Comparison of ENCODE assay signal across 15 cellular contexts in genomic region chr3:171781711-171782127, GRCh38. TPM values are rescaled to one million over a fixed set of nuclear protein-coding genes. Genes with fewer than 3 reads are reported as not detected.
A peak's percentile ranks its signal among the peaks of the same experiment; 100 is the strongest.
DNase-seq lines count a peak whose midpoint lies in the region; ATAC-seq, FAIRE-seq and TF ChIP-seq lines count a peak whose summit lies in the region.
"Had no signal": no experiment of that assay in that cellular context is flagged by ENCODE, and none has a peak within 500 bp of the region (broad histone marks: within the 10 kb centered on the region; RNA-seq: fewer than 3 reads in every experiment).

No MANE protein-coding gene starts in this region.

- H3F3A ChIP-seq in PC-3 (ENCODE audit: low read length, unreplicated experiment), result no peaks in the 10 kb centered on the region

- H3K27ac ChIP-seq in PC-3 (ENCODE audit: low read length), result no peak overlapping the region
- peak overlapping the region; percentile 84 for H3K27ac ChIP-seq in temporal lobe (ENCODE audit: low read depth, low read length)
- H3K27ac ChIP-seq in small intestine (ENCODE audit: low read depth in 1 of 2, low read length in 1 of 2), result no peak overlapping the region
- H3K27ac ChIP-seq in CD8-positive, alpha-beta T cell (ENCODE audit: low read depth, low read length), result no peak overlapping the region

- TF ChIP-seq CTCF in PC-3 (conservative IDR thresholded peaks at IDR 0.05; ENCODE audit: low read depth, low read length) (no peak), chondrocyte (IDR thresholded peaks at IDR 0.05) (no peak)
- TF ChIP-seq CTCF in CD8-positive, alpha-beta T cell (IDR thresholded peaks at IDR 0.05), result no peak

- no TSS peak for BruUV-seq in PC-3 (replicated peaks; lab: Mats Ljungman, UMichigan)

- no peaks in the 10 kb centered on the region for H3K27me3 ChIP-seq in PC-3 (ENCODE audit: low read length)
- no peaks in the 10 kb centered on the region for H3K27me3 ChIP-seq in small intestine (ENCODE audit: control insufficient read depth in 2 of 2, insufficient read depth in 2 of 2, low read length in 2 of 2)
- H3K27me3 ChIP-seq in CD8-positive, alpha-beta T cell (ENCODE audit: insufficient read depth, low read length), result no peaks in the 10 kb centered on the region
- H3K27me3 ChIP-seq: SJSA1 had no signal

- POLR2A ChIA-PET in PC-3 (lab: Charles Lee; ENCODE audit: unreplicated experiment), result no interaction called here
- POLR2A ChIA-PET in CD8-positive, alpha-beta T cell (lab: Charles Lee), result no interaction called here

- H3K36me3 Mint-ChIP-seq in chondrocyte (ENCODE audit: low read depth), result no peaks in the 10 kb centered on the region
- no peaks in the 10 kb centered on the region for H3K36me3 Mint-ChIP-seq in CD8-positive, alpha-beta T cell
- H3K36me3 Mint-ChIP-seq: activated CD4-positive, alpha-beta memory T cell treated with anti-CD3 and anti-CD28 coated beads for 36 hours; CD8-positive, alpha-beta memory T cell had no signal

- H3K9ac ChIP-seq in PC-3 (ENCODE audit: low read length), result no peak overlapping the region

- H4K20me1 ChIP-seq in PC-3 (ENCODE audit: low read length), result no peaks in the 10 kb centered on the region

- no peaks in the 10 kb centered on the region for H3K79me2 ChIP-seq in PC-3 (ENCODE audit: low read length)

- WGBS in small intestine, 3 donors, result 77 to 87% (median 85%) methylated on average over 4 of the region's 4 CpGs

- peaks cover 5% of the 10 kb centered on the region for H3K4me1 Mint-ChIP-seq in chondrocyte (ENCODE audit: low read depth)
- no peaks in the 10 kb centered on the region for H3K4me1 Mint-ChIP-seq in CD8-positive, alpha-beta T cell (ENCODE audit: low read depth)
- H3K4me1 Mint-ChIP-seq: CD8-positive, alpha-beta memory T cell had no signal

- H3K4me2 ChIP-seq in PC-3 (ENCODE audit: low read length), result no peak overlapping the region

- H3K9me3 ChIP-seq in PC-3 (ENCODE audit: low read length), result no peaks in the 10 kb centered on the region
- no peaks in the 10 kb centered on the region for H3K9me3 ChIP-seq in small intestine (ENCODE audit: control insufficient read depth, low read depth)
- no peaks in the 10 kb centered on the region for H3K9me3 ChIP-seq in CD8-positive, alpha-beta T cell (ENCODE audit: low read length)
- H3K9me3 ChIP-seq: SJSA1 had no signal

- DNase-seq in PC-3 (peak; percentile 38), chondrocyte (ENCODE audit: low spot score) (no peak), iris pigment epithelial cell (ENCODE audit: low read depth) (peak; percentile 82), small intestine (no peak)
- no peak for DNase-seq in CD8-positive, alpha-beta T cell
- DNase-seq: activated CD4-positive, alpha-beta memory T cell treated with anti-CD3 and anti-CD28 coated beads for 36 hours; CD8-positive, alpha-beta memory T cell; effector CD4-positive, alpha-beta T cell; GDM1; kidney; stimulated activated CD4-positive, alpha-beta T cell treated with anti-CD3 and anti-CD28 coated beads, Interleukin-1b, Interleukin-23, amount 100 ng/mL, for 48 hours had no signal

- ATAC-seq in PC-3 (peak; percentile 32), GM19452 (IDR thresholded peaks at IDR 0.05; ENCODE audit: unreplicated experiment) (no peak)
- ATAC-seq in CD8-positive, alpha-beta T cell, result no peak

- H3K9me2 ChIP-seq in PC-3 (replicated peaks; ENCODE audit: low read length), result no peaks in the 10 kb centered on the region

- H3K4me3 ChIP-seq in PC-3 (ENCODE audit: low read length) (no peak overlapping the region), small intestine (ENCODE audit: low read depth in 1 of 2, low read length in 2 of 2) (no peak overlapping the region)
- H3K4me3 ChIP-seq in CD8-positive, alpha-beta T cell (ENCODE audit: low read depth, low read length), result no peak overlapping the region
- H3K4me3 ChIP-seq: SJSA1 had no signal

- H3K4me1 ChIP-seq in PC-3 (ENCODE audit: insufficient read depth, low read length) (peaks cover 24% of the 10 kb centered on the region), small intestine (ENCODE audit: control insufficient read depth in 2 of 2, insufficient read depth in 1 of 2, low read depth in 1 of 2, low read length in 1 of 2) (no peaks in the 10 kb centered on the region)
- H3K4me1 ChIP-seq in CD8-positive, alpha-beta T cell (ENCODE audit: insufficient read depth, low read length), result no peaks in the 10 kb centered on the region

- H3K27ac Mint-ChIP-seq in chondrocyte (ENCODE audit: unreplicated experiment), result peak overlapping the region; percentile 47
- no peak overlapping the region for H3K27ac Mint-ChIP-seq in CD8-positive, alpha-beta T cell
- H3K27ac Mint-ChIP-seq: activated CD4-positive, alpha-beta memory T cell treated with anti-CD3 and anti-CD28 coated beads for 36 hours; activated T-helper 1 cell treated with anti-CD3 and anti-CD28 coated beads, Interleukin-12 subunit alpha, Interleukin-12 subunit beta, Interleukin-2, Interleukin-4 antibody, amounts not matched to agents 30 ng/mL and 10 ng/mL and 1 ng/mL, durations not matched to agents 14 hours and 24 hours and 36 hours had no signal

- H2AFZ ChIP-seq in PC-3 (ENCODE audit: low read length), result no peak overlapping the region

- H3K9me3 Mint-ChIP-seq in chondrocyte (ENCODE audit: low read depth), result no peaks in the 10 kb centered on the region
- H3K9me3 Mint-ChIP-seq in CD8-positive, alpha-beta T cell, result no peaks in the 10 kb centered on the region
- H3K9me3 Mint-ChIP-seq: activated CD4-positive, alpha-beta memory T cell treated with anti-CD3 and anti-CD28 coated beads for 36 hours; activated T-helper 1 cell treated with anti-CD3 and anti-CD28 coated beads, Interleukin-12 subunit alpha, Interleukin-12 subunit beta, Interleukin-2, Interleukin-4 antibody, amounts not matched to agents 30 ng/mL and 10 ng/mL and 1 ng/mL, durations not matched to agents 14 hours and 24 hours and 36 hours; CD8-positive, alpha-beta memory T cell had no signal

- no peaks in the 10 kb centered on the region for H3K36me3 ChIP-seq in PC-3 (ENCODE audit: low read depth, low read length)
- H3K36me3 ChIP-seq in small intestine (ENCODE audit: control insufficient read depth in 2 of 2, insufficient read depth in 2 of 2, low read length in 2 of 2), result no peaks in the 10 kb centered on the region
- H3K36me3 ChIP-seq in CD8-positive, alpha-beta T cell (ENCODE audit: insufficient read depth, low read length), result no peaks in the 10 kb centered on the region
- H3K36me3 ChIP-seq: SJSA1 had no signal

- H3K4me3 Mint-ChIP-seq in chondrocyte (ENCODE audit: unreplicated experiment), result no peak overlapping the region
- H3K4me3 Mint-ChIP-seq in CD8-positive, alpha-beta T cell, result no peak overlapping the region
- H3K4me3 Mint-ChIP-seq: activated CD4-positive, alpha-beta memory T cell treated with anti-CD3 and anti-CD28 coated beads for 36 hours; activated T-helper 1 cell treated with anti-CD3 and anti-CD28 coated beads, Interleukin-12 subunit alpha, Interleukin-12 subunit beta, Interleukin-2, Interleukin-4 antibody, amounts not matched to agents 30 ng/mL and 10 ng/mL and 1 ng/mL, durations not matched to agents 14 hours and 24 hours and 36 hours; CD8-positive, alpha-beta memory T cell had no signal

- H3K27me3 Mint-ChIP-seq in chondrocyte (ENCODE audit: low read depth), result no peaks in the 10 kb centered on the region
- peaks cover 14% of the 10 kb centered on the region for H3K27me3 Mint-ChIP-seq in CD8-positive, alpha-beta T cell (ENCODE audit: low read depth)

- no peak for FAIRE-seq in small intestine (lab: Jason Lieb, UNC)
- FAIRE-seq: kidney had no signal

- CTCF ChIA-PET in PC-3 (lab: Charles Lee), result no interaction called here
- CTCF ChIA-PET in CD8-positive, alpha-beta T cell (lab: Charles Lee), result no interaction called here

- intact Hi-C loops in PC-3 (cut with micrococcal nuclease), result no loop called here
- intact Hi-C loops in CD8-positive, alpha-beta T cell (cut with DNase I, micrococcal nuclease), result no loop called here

RNA-seq across cellular contexts. Expression of gene PLD1, which starts 28.6 kb away (rescaled TPM):
- total RNA-seq in PC-3 (2014; rRNA removed) (7.3 and 8.3 TPM in 2 replicates), chondrocyte (14.7 to 17.0 TPM (median 16.4 TPM) in 3 replicates), temporal lobe (3.9 TPM)
- 10 to 100 TPM; 35.9 to 99.1 (median 50.9) TPM for polyA plus RNA-seq in small intestine
- 1 to 10 TPM; 1.1 to 1.6 TPM for total RNA-seq in CD8-positive, alpha-beta T cell

Comparison
In these comparisons a context has a peak if more than half of its experiments do, and no peak if none do; other contexts are left out.
1. DNase-seq: peak in PC-3 (single experiment) and iris pigment epithelial cell (single experiment); none in chondrocyte (single experiment), small intestine (single experiment) and CD8-positive, alpha-beta T cell (0 of 7).